Comparison of ENCODE assay signal across 26 cellular contexts in genomic region chr1:181488884-181489283, GRCh38. TPM values are rescaled to one million over a fixed set of nuclear protein-coding genes. Genes with fewer than 3 reads are reported as not detected.
"Had no signal": no experiment of that assay in that cellular context is flagged by ENCODE, and none has a peak within 500 bp of the region (broad histone marks: within the 10 kb centered on the region; RNA-seq: fewer than 3 reads in every experiment).

No MANE protein-coding gene starts in this region.

- H3K4me3 Mint-ChIP-seq: effector memory CD8-positive, alpha-beta T cell; naive thymus-derived CD8-positive, alpha-beta T cell; neural crest cell had no signal

- DNase-seq: cortex of kidney; effector memory CD8-positive, alpha-beta T cell; foreskin fibroblast; gastrocnemius medialis; left ventricle myocardium superior; lower lobe of right lung; naive thymus-derived CD8-positive, alpha-beta T cell; stimulated activated CD4-positive, alpha-beta T cell treated with anti-CD3 and anti-CD28 coated beads, Interleukin-12 subunit alpha, Interleukin-12 subunit beta, amount 100 ng/mL, for 4 hours; stimulated activated CD4-positive, alpha-beta T cell treated with anti-CD3 and anti-CD28 coated beads, Interleukin-1b, Interleukin-23, amount 100 ng/mL, for 48 hours; stimulated activated CD4-positive, alpha-beta T cell treated with anti-CD3 and anti-CD28 coated beads, Interleukin-4, amount 100 ng/mL, for 1 hour; stimulated activated CD8-positive, alpha-beta memory T cell treated with anti-CD3 and anti-CD28 coated beads, Interleukin-4, amount 100 ng/mL, for 48 hours; stimulated activated naive CD4-positive, alpha-beta T cell treated with Interleukin-2 at 50 U/mL for 16 hours; stomach; thyroid gland; trophoblast cell had no signal

- H3K4me1 ChIP-seq: gastrocnemius medialis, lower lobe of right lung, prostate gland, right atrium auricular region had no signal

- ATAC-seq: effector memory CD8-positive, alpha-beta T cell; gastrocnemius medialis; left ventricle myocardium superior; lower lobe of right lung; naive thymus-derived CD8-positive, alpha-beta T cell; sciatic nerve had no signal

- H3K36me3 ChIP-seq: gastrocnemius medialis, lower lobe of right lung, prostate gland, right atrium auricular region, stomach, thyroid gland, vagina had no signal

- H3K27ac ChIP-seq: gastrocnemius medialis, lower lobe of right lung, prostate gland, right atrium auricular region, stomach, thyroid gland, vagina had no signal

- H3K4me2 ChIP-seq: smooth muscle cell had no signal

- H3K27me3 ChIP-seq: thyroid gland had no signal

- H3K36me3 Mint-ChIP-seq: naive thymus-derived CD8-positive, alpha-beta T cell had no signal

- H3K9me3 ChIP-seq: gastrocnemius medialis, lower lobe of right lung, prostate gland, right atrium auricular region, stomach, thyroid gland, vagina had no signal

- H3K27ac Mint-ChIP-seq: effector memory CD8-positive, alpha-beta T cell; naive thymus-derived CD8-positive, alpha-beta T cell had no signal

- H3K4me3 ChIP-seq: gastrocnemius medialis, lower lobe of right lung, prostate gland, right atrium auricular region, smooth muscle cell, stomach, thyroid gland, vagina had no signal

- FAIRE-seq: endometrium, keratinocyte had no signal

- H3K9me3 Mint-ChIP-seq: effector memory CD8-positive, alpha-beta T cell; neural crest cell had no signal

RNA-seq across cellular contexts. Expression of gene CACNA1E, which starts 5.6 kb away (rescaled TPM):
- total RNA-seq: glomerular endothelial cell; naive thymus-derived CD8-positive, alpha-beta T cell; osteocyte; smooth muscle cell; ureter; vagina had no signal
- polyA plus RNA-seq: keratinocyte; naive thymus-derived CD8-positive, alpha-beta T cell; smooth muscle cell had no signal
